Comparison of ENCODE assay signal across 8 cellular contexts in the genomic region with DNA sequence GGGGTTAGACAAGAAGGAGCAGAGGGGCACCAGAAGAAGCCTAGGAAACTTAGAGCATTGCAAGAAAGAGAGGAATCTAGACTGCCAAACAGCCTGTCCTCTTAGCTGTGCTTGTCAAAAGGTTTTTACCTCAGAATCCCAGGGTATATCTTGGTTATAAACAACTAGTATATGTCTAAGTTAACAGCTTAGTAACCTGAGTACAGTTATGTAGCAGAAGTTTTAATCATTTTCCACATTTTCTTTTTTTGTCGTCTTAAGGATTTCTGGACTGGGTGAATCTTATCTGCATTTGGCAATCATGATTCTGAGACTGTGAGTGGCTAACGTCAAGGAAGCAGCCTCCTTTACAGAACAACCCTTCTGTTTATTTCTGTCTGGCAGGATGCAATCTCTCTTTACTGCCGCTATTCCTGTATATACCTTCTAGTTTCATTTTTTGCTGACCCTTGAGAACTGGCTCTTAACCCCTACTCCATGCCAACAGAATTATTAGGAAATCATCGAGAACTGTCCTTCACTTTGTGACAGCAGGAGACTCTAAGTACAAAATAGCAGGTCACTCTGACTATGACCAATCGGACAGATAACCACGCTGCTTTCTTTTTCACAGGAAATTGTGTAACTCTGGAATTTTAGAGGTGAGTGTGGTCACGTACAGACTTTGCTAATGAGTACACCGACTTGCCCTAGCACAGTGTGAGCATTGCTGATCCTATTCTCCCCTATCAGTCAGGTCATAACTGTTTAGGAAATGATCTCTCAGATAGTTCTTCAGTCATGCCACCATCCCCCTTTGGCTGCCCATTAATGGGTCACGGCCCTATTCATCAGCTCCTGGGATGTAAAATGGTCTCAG. TPM values are rescaled to one million over a fixed set of nuclear protein-coding genes. Genes with fewer than 3 reads are reported as not detected.
A peak's percentile ranks its signal among the peaks of the same experiment; 100 is the strongest.
DNase-seq lines count a peak whose midpoint lies in the region; ATAC-seq and TF ChIP-seq lines count a peak whose summit lies in the region.

No MANE protein-coding gene starts in this region.

- ATAC-seq in HG02642 (IDR thresholded peaks at IDR 0.05; ENCODE audit: poor library complexity, unreplicated experiment), result peak; percentile 97

- peak overlapping the region in 3 of 4 donors; percentile 33 to 56 (median 46) for H3K4me3 ChIP-seq in adrenal gland

- H3K4me1 Mint-ChIP-seq in immature natural killer cell, result peaks cover 20 to 30% of the 10 kb centered on the region in 2 donors

- peaks cover 6 to 19% of the 10 kb centered on the region in 2 donors for H3K4me1 ChIP-seq in adrenal gland (replicated peaks in 1 of 2)

- DNase-seq in activated CD8-positive, alpha-beta memory T cell treated with anti-CD3 and anti-CD28 coated beads for 24 hours, result peak; percentile 61
- no peak for DNase-seq in activated CD8-positive, alpha-beta memory T cell treated with anti-CD3 and anti-CD28 coated beads, Interleukin-2, amount 50 U/mL, for 4 hours
- DNase-seq in NCI-H146 (lab: John Stamatoyannopoulos, UW) (peak; percentile 23), adrenal gland (peak; percentile 32 to 66 (median 59)), immature natural killer cell (peak; percentile 49 to 58 (median 51)), NCI-H2029 (lab: John Stamatoyannopoulos, UW) (no peak)
- DNase-seq in stimulated activated CD4-positive, alpha-beta T cell treated with anti-CD3 and anti-CD28 coated beads, Interleukin-2, amount 100 ng/mL, for 48 hours, result peak; percentile 8 to 17

- TF ChIP-seq CTCF in adrenal gland (IDR thresholded peaks at IDR 0.05), result no peak

- intact Hi-C loops in adrenal gland (cut with DNase I), result no loop called here

- H3K36me3 Mint-ChIP-seq in immature natural killer cell, result no peaks in the 10 kb centered on the region

- H3K4me3 Mint-ChIP-seq in immature natural killer cell, result peak overlapping the region; percentile 77 to 97 (median 88)

- peak in 1 of 2 donors; percentile 43 for TF ChIP-seq POLR2A in adrenal gland (IDR thresholded peaks at IDR 0.05)

- peak overlapping the region; percentile 73 to 90 (median 75) for H3K27ac ChIP-seq in adrenal gland

- no peaks in the 10 kb centered on the region for H3K27me3 ChIP-seq in adrenal gland

- peaks cover 0 to 5% (median 2%) of the 10 kb centered on the region in 3 donors for H3K27me3 Mint-ChIP-seq in immature natural killer cell (ENCODE audit: low read depth in 3 of 3)

- no peaks in the 10 kb centered on the region for H3K9me3 Mint-ChIP-seq in immature natural killer cell

- 1 to 5% (median 3%) methylated on average over 9 of the region's 9 CpGs for WGBS in adrenal gland, 4 donors

- no peaks in the 10 kb centered on the region for H3K9me3 ChIP-seq in adrenal gland (replicated peaks in 1 of 3)

- peak overlapping the region; percentile 80 to 95 (median 90) for H3K27ac Mint-ChIP-seq in immature natural killer cell

- no peaks in the 10 kb centered on the region for H3K36me3 ChIP-seq in adrenal gland (replicated peaks in 1 of 2)

RNA-seq across cellular contexts. Expression of a gene that starts 3.3 kb away (rescaled TPM):
- 10 to 100 TPM in 2 of 8 donors, 1 to 10 TPM in 5, under 1 TPM in 1; 0.48 to 17.2 (median 7.3) TPM for total RNA-seq in adrenal gland
- 1 to 10 TPM; 1.2 to 4.5 (median 2.5) TPM for polyA plus RNA-seq in adrenal gland
- polyA plus RNA-seq in immature natural killer cell, result under 1 TPM in 1 of 3 donors, not detected in 2; 0.77 TPM

Comparison
In these comparisons a context has a peak if more than half of its experiments do, and no peak if none do; other contexts are left out.
1. DNase-seq: peak in activated CD8-positive, alpha-beta memory T cell treated with anti-CD3 and anti-CD28 coated beads for 24 hours (single experiment), NCI-H146 (single experiment), adrenal gland (7 of 7), immature natural killer cell (3 of 3) and stimulated activated CD4-positive, alpha-beta T cell treated with anti-CD3 and anti-CD28 coated beads, Interleukin-2, amount 100 ng/mL, for 48 hours (2 of 2); none in activated CD8-positive, alpha-beta memory T cell treated with anti-CD3 and anti-CD28 coated beads, Interleukin-2, amount 50 U/mL, for 4 hours (single experiment) and NCI-H2029 (single experiment).